Comparison of ENCODE assay signal across 11 cellular contexts in the genomic region with DNA sequence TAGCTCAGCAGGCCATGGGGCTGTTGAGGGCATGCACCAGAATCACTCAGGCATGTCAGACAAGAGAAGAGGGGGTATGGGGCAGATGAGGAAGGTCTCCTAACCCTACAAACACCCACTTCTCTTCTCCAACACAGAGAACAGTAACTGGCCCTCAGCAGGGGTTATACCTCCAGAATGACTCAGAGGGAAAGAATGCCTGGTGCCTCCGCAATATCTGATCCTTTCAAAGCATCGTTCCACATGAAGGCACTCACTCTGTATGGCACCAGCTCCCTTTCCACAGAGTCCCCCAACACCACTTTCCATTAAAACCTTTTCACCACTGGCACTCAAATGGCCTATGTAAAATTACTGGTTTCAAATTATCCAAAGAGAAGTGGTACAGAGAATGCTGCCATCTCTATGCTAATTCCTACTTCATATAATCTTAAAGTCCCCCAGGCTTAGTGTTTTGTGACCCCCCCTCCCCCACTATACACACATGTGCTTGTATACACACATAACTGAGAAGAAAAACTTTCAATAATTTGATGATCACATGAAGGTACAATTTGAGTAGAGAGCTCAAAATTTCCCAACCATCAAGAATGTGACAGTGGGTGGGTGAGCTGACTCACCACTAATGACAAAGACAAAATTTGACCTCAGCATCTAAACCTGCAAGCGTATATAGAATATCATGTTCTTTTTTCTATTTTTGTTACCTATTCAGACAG.
DNase-seq lines count a peak whose midpoint lies in the region; ATAC-seq and TF ChIP-seq lines count a peak whose summit lies in the region.
"Had no signal": no experiment of that assay in that cellular context is flagged by ENCODE, and none has a peak within 500 bp of the region (broad histone marks: within the 10 kb centered on the region; RNA-seq: fewer than 3 reads in every experiment).

No MANE protein-coding gene starts in this region.

- no peaks in the 10 kb centered on the region for H3K79me2 ChIP-seq in fibroblast of lung (ENCODE audit: control insufficient read depth, insufficient read depth, low read length)

- DNase-seq in left ventricle myocardium superior, result no peak
- DNase-seq in Right ventricle myocardium superior, result no peak
- peak; percentile 93 for DNase-seq in NCI-H69 (lab: John Stamatoyannopoulos, UW)
- peak; percentile 31 to 80 for DNase-seq in fibroblast of lung (ENCODE audit: low read depth in 2 of 2)
- no peak for DNase-seq in stimulated activated naive CD8-positive, alpha-beta T cell treated with anti-CD3 and anti-CD28 coated beads, Interleukin-15, amount 100 ng/mL, for 72 hours
- no peak for DNase-seq in DMS114 treated with DMSO at 0.1 percent for 48 hours (lab: John Stamatoyannopoulos, UW; ENCODE audit: unreplicated experiment)
- DNase-seq in GF-D8 (lab: John Stamatoyannopoulos, UW), result no peak
- DNase-seq: DMS153 had no signal

- H3K36me3 ChIP-seq in fibroblast of lung (ENCODE audit: control insufficient read depth, insufficient read depth, low read length), result no peaks in the 10 kb centered on the region

- no peaks in the 10 kb centered on the region for H3K27me3 ChIP-seq in fibroblast of lung (ENCODE audit: control insufficient read depth, insufficient read depth, low read length)

- H3K9me3 ChIP-seq in fibroblast of lung (ENCODE audit: control insufficient read depth, insufficient read depth, low read depth, low read length), result no peaks in the 10 kb centered on the region

- no peak overlapping the region for H3K9ac ChIP-seq in fibroblast of lung (ENCODE audit: insufficient read depth, low read length)

- H3K4me1 ChIP-seq in fibroblast of lung (ENCODE audit: control insufficient read depth, extremely low read depth, insufficient read depth, low read length), result no peaks in the 10 kb centered on the region

- H3K9me3 Mint-ChIP-seq in stimulated activated naive CD8-positive, alpha-beta T cell treated with anti-CD3 and anti-CD28 coated beads, Interleukin-15, amount 100 ng/mL, for 72 hours, result no peaks in the 10 kb centered on the region
- H3K9me3 Mint-ChIP-seq: neural crest cell had no signal

- no peak overlapping the region for H3K4me3 ChIP-seq in fibroblast of lung (replicated peaks in 1 of 4; ENCODE audit: control extremely low read depth in 1 of 4, insufficient read depth in 1 of 4, low read depth in 3 of 4, low read length in 4 of 4)

- intact Hi-C loops in left ventricle myocardium superior (cut with micrococcal nuclease) (no loop called here), Right ventricle myocardium superior (cut with DNase I) (no loop called here)

- no peaks in the 10 kb centered on the region for H3K27me3 Mint-ChIP-seq in stimulated activated naive CD8-positive, alpha-beta T cell treated with anti-CD3 and anti-CD28 coated beads, Interleukin-15, amount 100 ng/mL, for 72 hours

- ATAC-seq in left ventricle myocardium superior (peak; percentile 32), Right ventricle myocardium superior (ENCODE audit: poor library complexity) (no peak), GM18870 (IDR thresholded peaks at IDR 0.05; ENCODE audit: unreplicated experiment) (no peak)
- ATAC-seq in stimulated activated naive CD8-positive, alpha-beta T cell treated with anti-CD3 and anti-CD28 coated beads, Interleukin-15, amount 100 ng/mL, for 72 hours, result peak; percentile 58

- TF ChIP-seq CTCF in fibroblast of lung (conservative IDR thresholded peaks at IDR 0.05 in 1 of 2, IDR thresholded peaks at IDR 0.05 in 1 of 2; ENCODE audit: low read depth in 1 of 2, low read length in 2 of 2), result no peak

- no peak overlapping the region for H2AFZ ChIP-seq in fibroblast of lung (ENCODE audit: low read length)

- no peak overlapping the region for H3K4me3 Mint-ChIP-seq in stimulated activated naive CD8-positive, alpha-beta T cell treated with anti-CD3 and anti-CD28 coated beads, Interleukin-15, amount 100 ng/mL, for 72 hours
- H3K4me3 Mint-ChIP-seq: neural crest cell had no signal

- H3K4me2 ChIP-seq in fibroblast of lung (ENCODE audit: extremely low read depth, insufficient read depth, low read length), result no peak overlapping the region

- no peaks in the 10 kb centered on the region for H4K20me1 ChIP-seq in fibroblast of lung (ENCODE audit: control insufficient read depth, extremely low read depth, insufficient read depth, low read length)

- H3K27ac ChIP-seq in fibroblast of lung (ENCODE audit: insufficient read depth, low read length), result no peak overlapping the region
- H3K27ac ChIP-seq: HL-60 had no signal

- peaks cover 9% of the 10 kb centered on the region for H3K4me1 Mint-ChIP-seq in stimulated activated naive CD8-positive, alpha-beta T cell treated with anti-CD3 and anti-CD28 coated beads, Interleukin-15, amount 100 ng/mL, for 72 hours

- no peak overlapping the region for H3K27ac Mint-ChIP-seq in stimulated activated naive CD8-positive, alpha-beta T cell treated with anti-CD3 and anti-CD28 coated beads, Interleukin-15, amount 100 ng/mL, for 72 hours

Comparison
In these comparisons a context has a peak if more than half of its experiments do, and no peak if none do; other contexts are left out.
1. ATAC-seq: peak in left ventricle myocardium superior (single experiment) and stimulated activated naive CD8-positive, alpha-beta T cell treated with anti-CD3 and anti-CD28 coated beads, Interleukin-15, amount 100 ng/mL, for 72 hours (single experiment); none in Right ventricle myocardium superior (single experiment) and GM18870 (single experiment).
2. DNase-seq: peak in NCI-H69 (single experiment) and fibroblast of lung (2 of 2); none in left ventricle myocardium superior (single experiment), Right ventricle myocardium superior (single experiment), stimulated activated naive CD8-positive, alpha-beta T cell treated with anti-CD3 and anti-CD28 coated beads, Interleukin-15, amount 100 ng/mL, for 72 hours (0 of 2), DMS114 treated with DMSO at 0.1 percent for 48 hours (single experiment) and GF-D8 (single experiment).